ENCODE assay signal across 15 cellular contexts in genomic region chr6:24968711-24969110, GRCh38.
"Had no signal": no experiment of that assay in that cellular context is flagged by ENCODE, and none has a peak within 500 bp of the region (broad histone marks: within the 10 kb centered on the region; RNA-seq: fewer than 3 reads in every experiment).

No MANE protein-coding gene starts in this region.

- H3K27ac ChIP-seq: esophagus muscularis mucosa, right atrium auricular region, SJSA1, skin epidermis, thoracic aorta had no signal

- H3K36me3 ChIP-seq: esophagus muscularis mucosa, right atrium auricular region, SJSA1, thoracic aorta had no signal

- H3K4me3 Mint-ChIP-seq: activated CD4-positive, alpha-beta memory T cell treated with anti-CD3 and anti-CD28 coated beads, Interleukin-2, amount 10 ng/mL, durations not matched to agents 7 days and 5 days had no signal

- H3K27me3 Mint-ChIP-seq: activated CD4-positive, alpha-beta memory T cell treated with anti-CD3 and anti-CD28 coated beads, Interleukin-2, amount 10 ng/mL, durations not matched to agents 7 days and 5 days; progenitor cell of endocrine pancreas had no signal

- H3K9me3 Mint-ChIP-seq: activated CD4-positive, alpha-beta memory T cell treated with anti-CD3 and anti-CD28 coated beads, Interleukin-2, amount 10 ng/mL, durations not matched to agents 7 days and 5 days had no signal

- H3K27ac Mint-ChIP-seq: activated CD4-positive, alpha-beta memory T cell treated with anti-CD3 and anti-CD28 coated beads, Interleukin-2, amount 10 ng/mL, durations not matched to agents 7 days and 5 days; progenitor cell of endocrine pancreas had no signal

- DNase-seq: activated CD4-positive, alpha-beta memory T cell treated with anti-CD3 and anti-CD28 coated beads, Interleukin-2, amount 10 ng/mL, durations not matched to agents 7 days and 5 days; activated CD4-positive, CD25-positive, alpha-beta regulatory T cell treated with anti-CD3 and anti-CD28 coated beads, Interleukin-2, amount 50 U/mL, for 72 hours; islet precursor cell; midbrain; nucleus accumbens; stimulated activated CD4-positive, alpha-beta T cell treated with anti-CD3 and anti-CD28 coated beads, Interleukin-4, amount 100 ng/mL, for 4 hours; stimulated activated CD8-positive, alpha-beta memory T cell treated with anti-CD3 and anti-CD28 coated beads, Interleukin-4, amount 100 ng/mL, for 48 hours; T-helper 9 cell had no signal

- H3K4me1 ChIP-seq: esophagus muscularis mucosa, right atrium auricular region, SJSA1 had no signal

- H3K27me3 ChIP-seq: esophagus muscularis mucosa, right atrium auricular region, SJSA1 had no signal

- H3K9me3 ChIP-seq: esophagus muscularis mucosa, right atrium auricular region, SJSA1, thoracic aorta had no signal

- H3K4me3 ChIP-seq: esophagus muscularis mucosa, lung, right atrium auricular region, SJSA1, skin epidermis, thoracic aorta had no signal
